In genomic region chr9:133496901-133497411, GRCh38 we compare ENCODE assay signal across 1 cellular context.
TF ChIP-seq lines count a peak whose summit lies in the region.

No MANE protein-coding gene starts in this region.

TF ChIP-seq in WTC11, 78 proteins besides CTCF, POLR2A, EP300 and RAD21 (continued from another document):
- TF ChIP-seq, protein P1, sequence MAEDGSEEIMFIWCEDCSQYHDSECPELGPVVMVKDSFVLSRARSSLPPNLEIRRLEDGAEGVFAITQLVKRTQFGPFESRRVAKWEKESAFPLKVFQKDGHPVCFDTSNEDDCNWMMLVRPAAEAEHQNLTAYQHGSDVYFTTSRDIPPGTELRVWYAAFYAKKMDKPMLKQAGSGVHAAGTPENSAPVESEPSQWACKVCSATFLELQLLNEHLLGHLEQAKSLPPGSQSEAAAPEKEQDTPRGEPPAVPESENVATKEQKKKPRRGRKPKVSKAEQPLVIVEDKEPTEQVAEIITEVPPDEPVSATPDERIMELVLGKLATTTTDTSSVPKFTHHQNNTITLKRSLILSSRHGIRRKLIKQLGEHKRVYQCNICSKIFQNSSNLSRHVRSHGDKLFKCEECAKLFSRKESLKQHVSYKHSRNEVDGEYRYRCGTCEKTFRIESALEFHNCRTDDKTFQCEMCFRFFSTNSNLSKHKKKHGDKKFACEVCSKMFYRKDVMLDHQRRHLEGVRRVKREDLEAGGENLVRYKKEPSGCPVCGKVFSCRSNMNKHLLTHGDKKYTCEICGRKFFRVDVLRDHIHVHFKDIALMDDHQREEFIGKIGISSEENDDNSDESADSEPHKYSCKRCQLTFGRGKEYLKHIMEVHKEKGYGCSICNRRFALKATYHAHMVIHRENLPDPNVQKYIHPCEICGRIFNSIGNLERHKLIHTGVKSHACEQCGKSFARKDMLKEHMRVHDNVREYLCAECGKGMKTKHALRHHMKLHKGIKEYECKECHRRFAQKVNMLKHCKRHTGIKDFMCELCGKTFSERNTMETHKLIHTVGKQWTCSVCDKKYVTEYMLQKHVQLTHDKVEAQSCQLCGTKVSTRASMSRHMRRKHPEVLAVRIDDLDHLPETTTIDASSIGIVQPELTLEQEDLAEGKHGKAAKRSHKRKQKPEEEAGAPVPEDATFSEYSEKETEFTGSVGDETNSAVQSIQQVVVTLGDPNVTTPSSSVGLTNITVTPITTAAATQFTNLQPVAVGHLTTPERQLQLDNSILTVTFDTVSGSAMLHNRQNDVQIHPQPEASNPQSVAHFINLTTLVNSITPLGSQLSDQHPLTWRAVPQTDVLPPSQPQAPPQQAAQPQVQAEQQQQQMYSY (CRISPR knock-in tag; IDR thresholded peaks at IDR 0.05): no peak
- TF ChIP-seq ZNF138 (CRISPR knock-in tag; conservative IDR thresholded peaks at IDR 0.05): no peak
- no peak for TF ChIP-seq ZBTB43 (CRISPR knock-in tag; IDR thresholded peaks at IDR 0.05)
- no peak for TF ChIP-seq ATF3 (CRISPR knock-in tag; conservative IDR thresholded peaks at IDR 0.05)
- no peak for TF ChIP-seq SMAD3 (CRISPR knock-in tag; IDR thresholded peaks at IDR 0.05; ENCODE audit: borderline replicate concordance)
- TF ChIP-seq NR1H2 (CRISPR knock-in tag; IDR thresholded peaks at IDR 0.05): no peak
- no peak for TF ChIP-seq USF1 (CRISPR knock-in tag; IDR thresholded peaks at IDR 0.05)
- TF ChIP-seq, protein P2, sequence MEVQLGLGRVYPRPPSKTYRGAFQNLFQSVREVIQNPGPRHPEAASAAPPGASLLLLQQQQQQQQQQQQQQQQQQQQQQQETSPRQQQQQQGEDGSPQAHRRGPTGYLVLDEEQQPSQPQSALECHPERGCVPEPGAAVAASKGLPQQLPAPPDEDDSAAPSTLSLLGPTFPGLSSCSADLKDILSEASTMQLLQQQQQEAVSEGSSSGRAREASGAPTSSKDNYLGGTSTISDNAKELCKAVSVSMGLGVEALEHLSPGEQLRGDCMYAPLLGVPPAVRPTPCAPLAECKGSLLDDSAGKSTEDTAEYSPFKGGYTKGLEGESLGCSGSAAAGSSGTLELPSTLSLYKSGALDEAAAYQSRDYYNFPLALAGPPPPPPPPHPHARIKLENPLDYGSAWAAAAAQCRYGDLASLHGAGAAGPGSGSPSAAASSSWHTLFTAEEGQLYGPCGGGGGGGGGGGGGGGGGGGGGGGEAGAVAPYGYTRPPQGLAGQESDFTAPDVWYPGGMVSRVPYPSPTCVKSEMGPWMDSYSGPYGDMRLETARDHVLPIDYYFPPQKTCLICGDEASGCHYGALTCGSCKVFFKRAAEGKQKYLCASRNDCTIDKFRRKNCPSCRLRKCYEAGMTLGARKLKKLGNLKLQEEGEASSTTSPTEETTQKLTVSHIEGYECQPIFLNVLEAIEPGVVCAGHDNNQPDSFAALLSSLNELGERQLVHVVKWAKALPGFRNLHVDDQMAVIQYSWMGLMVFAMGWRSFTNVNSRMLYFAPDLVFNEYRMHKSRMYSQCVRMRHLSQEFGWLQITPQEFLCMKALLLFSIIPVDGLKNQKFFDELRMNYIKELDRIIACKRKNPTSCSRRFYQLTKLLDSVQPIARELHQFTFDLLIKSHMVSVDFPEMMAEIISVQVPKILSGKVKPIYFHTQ (CRISPR knock-in tag; IDR thresholded peaks at IDR 0.05): no peak
- TF ChIP-seq, protein P3, sequence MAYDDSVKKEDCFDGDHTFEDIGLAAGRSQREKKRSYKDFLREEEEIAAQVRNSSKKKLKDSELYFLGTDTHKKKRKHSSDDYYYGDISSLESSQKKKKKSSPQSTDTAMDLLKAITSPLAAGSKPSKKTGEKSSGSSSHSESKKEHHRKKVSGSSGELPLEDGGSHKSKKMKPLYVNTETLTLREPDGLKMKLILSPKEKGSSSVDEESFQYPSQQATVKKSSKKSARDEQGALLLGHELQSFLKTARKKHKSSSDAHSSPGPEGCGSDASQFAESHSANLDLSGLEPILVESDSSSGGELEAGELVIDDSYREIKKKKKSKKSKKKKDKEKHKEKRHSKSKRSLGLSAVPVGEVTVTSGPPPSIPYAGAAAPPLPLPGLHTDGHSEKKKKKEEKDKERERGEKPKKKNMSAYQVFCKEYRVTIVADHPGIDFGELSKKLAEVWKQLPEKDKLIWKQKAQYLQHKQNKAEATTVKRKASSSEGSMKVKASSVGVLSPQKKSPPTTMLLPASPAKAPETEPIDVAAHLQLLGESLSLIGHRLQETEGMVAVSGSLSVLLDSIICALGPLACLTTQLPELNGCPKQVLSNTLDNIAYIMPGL (CRISPR knock-in tag; IDR thresholded peaks at IDR 0.05): no peak
- TF ChIP-seq, protein P4, sequence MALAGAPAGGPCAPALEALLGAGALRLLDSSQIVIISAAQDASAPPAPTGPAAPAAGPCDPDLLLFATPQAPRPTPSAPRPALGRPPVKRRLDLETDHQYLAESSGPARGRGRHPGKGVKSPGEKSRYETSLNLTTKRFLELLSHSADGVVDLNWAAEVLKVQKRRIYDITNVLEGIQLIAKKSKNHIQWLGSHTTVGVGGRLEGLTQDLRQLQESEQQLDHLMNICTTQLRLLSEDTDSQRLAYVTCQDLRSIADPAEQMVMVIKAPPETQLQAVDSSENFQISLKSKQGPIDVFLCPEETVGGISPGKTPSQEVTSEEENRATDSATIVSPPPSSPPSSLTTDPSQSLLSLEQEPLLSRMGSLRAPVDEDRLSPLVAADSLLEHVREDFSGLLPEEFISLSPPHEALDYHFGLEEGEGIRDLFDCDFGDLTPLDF (CRISPR knock-in tag; IDR thresholded peaks at IDR 0.05): no peak
- TF ChIP-seq CBFB (CRISPR knock-in tag; IDR thresholded peaks at IDR 0.05; ENCODE audit: low read depth): no peak
- TF ChIP-seq, protein P5, sequence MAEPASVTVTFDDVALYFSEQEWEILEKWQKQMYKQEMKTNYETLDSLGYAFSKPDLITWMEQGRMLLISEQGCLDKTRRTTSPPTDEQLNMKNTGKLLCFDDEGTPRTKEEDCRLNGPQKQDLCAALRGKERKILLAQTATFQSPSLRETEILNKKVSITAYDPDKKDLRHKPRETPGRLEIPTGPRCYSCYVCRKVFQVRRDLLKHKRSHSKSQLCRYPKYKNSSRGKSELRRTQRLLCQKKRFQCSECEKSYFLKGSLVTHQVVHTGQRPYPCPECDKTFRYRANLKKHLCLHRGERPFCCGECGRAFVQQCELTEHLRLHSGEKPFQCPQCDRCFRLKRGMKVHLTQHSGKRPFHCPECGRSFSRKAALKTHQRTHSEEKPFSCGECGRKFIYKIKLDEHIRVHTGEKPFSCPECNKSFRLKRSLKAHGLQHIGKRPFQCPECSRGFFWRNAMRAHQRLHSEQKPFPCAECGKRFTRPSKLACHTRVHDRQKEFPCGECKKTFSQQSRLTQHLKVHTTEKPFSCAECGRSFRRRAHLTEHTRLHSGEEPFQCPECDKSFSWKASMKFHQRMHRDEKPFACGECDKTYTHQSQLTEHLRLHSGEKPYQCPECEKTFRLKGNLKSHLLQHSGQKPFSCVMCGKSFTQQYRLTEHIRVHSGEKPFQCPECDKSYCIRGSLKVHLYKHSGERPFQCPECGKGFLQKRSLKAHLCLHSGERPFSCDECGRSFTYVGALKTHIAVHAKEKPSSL (CRISPR knock-in tag; conservative IDR thresholded peaks at IDR 0.05): no peak
- TF ChIP-seq NFATC4 (CRISPR knock-in tag; IDR thresholded peaks at IDR 0.05): no peak
